ENCODE assay signal across 11 cellular contexts in genomic region chr17:2777242-2777867, GRCh38. TPM values are rescaled to one million over a fixed set of nuclear protein-coding genes. Genes with fewer than 3 reads are reported as not detected.
A peak's percentile ranks its signal among the peaks of the same experiment; 100 is the strongest.
DNase-seq lines count a peak whose midpoint lies in the region; ATAC-seq and TF ChIP-seq lines count a peak whose summit lies in the region.
"Had no signal": no experiment of that assay in that cellular context is flagged by ENCODE, and none has a peak within 500 bp of the region (broad histone marks: within the 10 kb centered on the region; RNA-seq: fewer than 3 reads in every experiment).

No MANE protein-coding gene starts in this region.

- peak overlapping the region; percentile 67; the same call in 1 of the 2 replicates for H3K9ac ChIP-seq in iPS-20b (ENCODE audit: low read depth, low read length)

- DNase-seq in breast epithelium (ENCODE audit: low spot score in 2 of 2) (no peak), MCF 10A (ENCODE audit: unreplicated experiment) (no peak), suprapubic skin (ENCODE audit: low spot score in 2 of 2) (no peak), amniotic stem cell (lab: John Stamatoyannopoulos, UW) (no peak), NOMO-1 treated with DMSO at 0.1 percent for 48 hours (lab: John Stamatoyannopoulos, UW; ENCODE audit: unreplicated experiment) (no peak)
- DNase-seq: T-helper 1 cell had no signal

- TF ChIP-seq EP300 in suprapubic skin (IDR thresholded peaks at IDR 0.05) = no peak

- no peak overlapping the region for H3K4me3 Mint-ChIP-seq in MCF 10A (ENCODE audit: unreplicated experiment)
- H3K4me3 Mint-ChIP-seq: natural killer cell treated with Interleukin-12 subunit alpha and Interleukin-12 subunit beta and Interleukin-15 and Interleukin-18, amount 100 ng/mL, for 72 hours had no signal

- H3K27me3 Mint-ChIP-seq in MCF 10A (ENCODE audit: insufficient read depth, unreplicated experiment) = peaks cover 52% of the 10 kb centered on the region

- 25% methylated on average over 7 of the region's 11 CpGs for WGBS in suprapubic skin

- TF ChIP-seq CTCF in breast epithelium (IDR thresholded peaks at IDR 0.05) (no peak), MCF 10A (IDR thresholded peaks at IDR 0.05; ENCODE audit: unreplicated experiment) (no peak), VCaP (conservative IDR thresholded peaks at IDR 0.05) (0 out of 2 replicates have a peak, but pooled peaks have one; percentile 6), suprapubic skin (IDR thresholded peaks at IDR 0.05) (no peak)

- H3K9me3 ChIP-seq in breast epithelium = no peaks in the 10 kb centered on the region
- no peaks in the 10 kb centered on the region for H3K9me3 ChIP-seq in iPS-20b (ENCODE audit: insufficient read depth, low read depth, low read length)
- H3K9me3 ChIP-seq in suprapubic skin = no peaks in the 10 kb centered on the region

- no peaks in the 10 kb centered on the region for H3K4me1 Mint-ChIP-seq in MCF 10A (ENCODE audit: insufficient read depth, unreplicated experiment)

- H3K9me3 Mint-ChIP-seq in MCF 10A (ENCODE audit: unreplicated experiment) = no peaks in the 10 kb centered on the region
- H3K9me3 Mint-ChIP-seq: natural killer cell treated with Interleukin-12 subunit alpha and Interleukin-12 subunit beta and Interleukin-15 and Interleukin-18, amount 100 ng/mL, for 72 hours had no signal

- H3K27ac ChIP-seq in breast epithelium = no peak overlapping the region
- peak overlapping the region; percentile 73; the same call in 1 of the 2 replicates for H3K27ac ChIP-seq in VCaP
- H3K27ac ChIP-seq in iPS-20b (ENCODE audit: low read length) = no peak overlapping the region
- H3K27ac ChIP-seq in suprapubic skin = no peak overlapping the region

- H3K36me3 ChIP-seq in breast epithelium (no peaks in the 10 kb centered on the region), iPS-20b (ENCODE audit: insufficient read depth, low read depth, low read length) (no peaks in the 10 kb centered on the region), suprapubic skin (no peaks in the 10 kb centered on the region)

- CTCF ChIA-PET in MCF 10A (lab: Yijun Ruan, JAX) = interaction anchor here (0.7 to 1.3 kb wide), 3 partner anchors 9 to 1083 kb away, joined by 3 to 4 read pairs (median 3); no protein-coding TSS in a partner anchor

- POLR2A ChIA-PET in MCF 10A (lab: Yijun Ruan, JAX) = interaction anchor here (0.6 kb wide), 1 partner anchor 253 kb away, joined by 3 read pairs; no protein-coding TSS in a partner anchor

- no peak overlapping the region for H3K27ac Mint-ChIP-seq in MCF 10A (ENCODE audit: low read depth, unreplicated experiment)
- H3K27ac Mint-ChIP-seq: natural killer cell treated with Interleukin-12 subunit alpha and Interleukin-12 subunit beta and Interleukin-15 and Interleukin-18, amount 100 ng/mL, for 72 hours had no signal

- H3K4me1 ChIP-seq in breast epithelium (no peaks in the 10 kb centered on the region), iPS-20b (ENCODE audit: insufficient read depth, low read length) (no peaks in the 10 kb centered on the region), suprapubic skin (peaks cover 10% of the 10 kb centered on the region)

- H3K4me3 ChIP-seq in breast epithelium (peak overlapping the region in 2 of 3 donors; percentile 34 to 55), iPS-20b (ENCODE audit: low read length) (peak overlapping the region; percentile 87), suprapubic skin (peak overlapping the region; percentile 37)

- no TSS peak for BruUV-seq in MCF 10A (replicated peaks; lab: Mats Ljungman, UMichigan)

- intact Hi-C loops in breast epithelium (cut with DNase I; ENCODE audit: low total_unique reads) (no loop called here), MCF 10A (cut with micrococcal nuclease) (no loop called here)

- H3K36me3 Mint-ChIP-seq in MCF 10A (ENCODE audit: insufficient read depth, unreplicated experiment) = no peaks in the 10 kb centered on the region
- H3K36me3 Mint-ChIP-seq: natural killer cell treated with Interleukin-12 subunit alpha and Interleukin-12 subunit beta and Interleukin-15 and Interleukin-18, amount 100 ng/mL, for 72 hours had no signal

- TF ChIP-seq POLR2A in breast epithelium (IDR thresholded peaks at IDR 0.05) (no peak), suprapubic skin (IDR thresholded peaks at IDR 0.05) (no peak)

- no peak for ATAC-seq in HG03025 (IDR thresholded peaks at IDR 0.05; ENCODE audit: low FRiP score, unreplicated experiment)

- peaks cover 0 to 47% of the 10 kb centered on the region in 2 donors for H3K27me3 ChIP-seq in breast epithelium
- H3K27me3 ChIP-seq in iPS-20b (ENCODE audit: insufficient read depth, low read length) = peaks cover 32% of the 10 kb centered on the region
- peaks cover 66% of the 10 kb centered on the region for H3K27me3 ChIP-seq in suprapubic skin

RNA-seq across cellular contexts. Expression of gene RAP1GAP2, which starts 18.9 kb away (rescaled TPM):
- total RNA-seq in breast epithelium = 10 to 100 TPM in 2 of 3 donors, 1 to 10 TPM in 1; 5.3 to 23.4 (median 10.8) TPM
- 33.8 and 40.2 TPM in 2 replicates for total RNA-seq in MCF 10A (2022)
- 10 to 100 TPM; 10.8 to 18.3 (median 12.6) TPM for total RNA-seq in suprapubic skin

RNA-seq across cellular contexts. Expression of gene CCDC92B, which starts 27.9 kb away (rescaled TPM):
- total RNA-seq in breast epithelium = under 1 TPM in 1 of 3 donors, not detected in 2; 0.33 TPM
- total RNA-seq in MCF 10A (2022) = not detected in 2 replicates
- 1 to 10 TPM in 2 of 4 donors, under 1 TPM in 2; 0.42 to 1.6 (median 0.84) TPM for total RNA-seq in suprapubic skin
- total RNA-seq: Daoy; natural killer cell treated with Interleukin-12 subunit alpha and Interleukin-12 subunit beta and Interleukin-15 and Interleukin-18, amount 100 ng/mL, for 72 hours had no signal

Comparison
In these comparisons a context has a peak if more than half of its experiments do, and no peak if none do; other contexts are left out.
1. H3K4me3 ChIP-seq: peak in every context shown above with its lines; median percentile 87 in iPS-20b; 44 in breast epithelium; 37 in suprapubic skin.